Comparison of ENCODE assay signal across 1 cellular context in the genomic region with DNA sequence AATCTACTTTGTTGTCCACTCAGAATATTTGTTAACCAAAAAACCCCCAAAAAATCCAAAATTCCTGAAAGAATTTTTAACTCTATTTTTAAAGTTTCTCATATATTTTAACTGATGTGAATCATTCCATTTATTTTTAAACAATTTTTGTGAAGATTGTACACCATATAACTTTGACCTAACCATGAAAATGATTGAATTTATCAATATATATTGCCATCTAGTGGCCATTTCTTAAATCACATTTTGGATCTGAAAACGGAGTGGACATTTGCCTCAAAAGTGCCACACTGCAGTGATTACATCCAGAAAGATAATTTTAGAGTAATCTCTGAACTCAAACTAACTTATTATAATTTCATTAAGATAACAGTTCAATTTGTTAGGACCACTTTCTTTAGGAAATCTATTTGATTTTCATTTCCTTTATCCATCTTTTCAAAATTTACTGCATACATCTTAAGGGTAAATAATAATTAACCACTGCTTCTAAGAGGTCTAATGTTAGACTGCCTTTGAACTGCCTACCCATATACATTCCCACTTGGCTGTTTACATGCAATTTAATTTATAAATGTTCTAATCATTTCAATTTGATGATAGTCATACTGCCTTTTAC.
TF ChIP-seq lines count a peak whose summit lies in the region.

No MANE protein-coding gene starts in this region.

TF ChIP-seq in HEK293, 187 proteins besides CTCF, POLR2A, EP300 and RAD21 (continued from another document):
- no peak for TF ChIP-seq ZNF768 (tag by site-specific recombination; IDR thresholded peaks at IDR 0.05)
